Comparison of ENCODE assay signal across 1 cellular context in genomic region chr17:77449908-77450741, GRCh38.
TF ChIP-seq lines count a peak whose summit lies in the region.

No MANE protein-coding gene starts in this region.

TF ChIP-seq in K562, 482 proteins besides CTCF, POLR2A, EP300 and RAD21 (continued from another document and continues in another):
- TF ChIP-seq ATF6 (CRISPR knock-in tag; IDR thresholded peaks at IDR 0.05) = no peak
- no peak for TF ChIP-seq NCOA6 (IDR thresholded peaks at IDR 0.05)
- TF ChIP-seq STAG1 (CRISPR knock-in tag; IDR thresholded peaks at IDR 0.05; ENCODE audit: borderline replicate concordance) = no peak
- no peak for TF ChIP-seq ZSCAN32 (CRISPR knock-in tag; IDR thresholded peaks at IDR 0.05)
- no peak for TF ChIP-seq NFRKB (IDR thresholded peaks at IDR 0.05; ENCODE audit: low read depth)
- TF ChIP-seq KDM2B (CRISPR knock-in tag; IDR thresholded peaks at IDR 0.05) = no peak
- no peak for TF ChIP-seq HDAC3 (IDR thresholded peaks at IDR 0.05; ENCODE audit: borderline replicate concordance, partially characterized antibody)
- TF ChIP-seq E2F8 (IDR thresholded peaks at IDR 0.05; ENCODE audit: low read depth, partially characterized antibody) = no peak
- TF ChIP-seq RBM17 (IDR thresholded peaks at IDR 0.05; ENCODE audit: borderline replicate concordance, low read depth, low read length) = no peak
- no peak for TF ChIP-seq ZNF507 (tag; conservative IDR thresholded peaks at IDR 0.05)
- no peak for TF ChIP-seq THRAP3 (IDR thresholded peaks at IDR 0.05; ENCODE audit: borderline replicate concordance)
- TF ChIP-seq USF2 (CRISPR knock-in tag; IDR thresholded peaks at IDR 0.05) = no peak
- TF ChIP-seq U2AF1 (optimal IDR thresholded peaks at IDR 0.05; ENCODE audit: low read depth, low read length) = no peak
- TF ChIP-seq ATF3 (IDR thresholded peaks at IDR 0.05) = peak; percentile 86
- TF ChIP-seq ATF3 (CRISPR knock-in tag; conservative IDR thresholded peaks at IDR 0.05) = no peak
- no peak for TF ChIP-seq RHOXF2B (CRISPR knock-in tag; conservative IDR thresholded peaks at IDR 0.05)
- no peak for TF ChIP-seq ZNF696 (CRISPR knock-in tag; conservative IDR thresholded peaks at IDR 0.05)
- TF ChIP-seq ZNF551 (CRISPR knock-in tag; IDR thresholded peaks at IDR 0.05) = no peak
- TF ChIP-seq BRD9 (IDR thresholded peaks at IDR 0.05; ENCODE audit: low read depth, partially characterized antibody) = no peak
- TF ChIP-seq ZNF695 (CRISPR knock-in tag; IDR thresholded peaks at IDR 0.05) = no peak
- no peak for TF ChIP-seq SMAD3 (CRISPR knock-in tag; conservative IDR thresholded peaks at IDR 0.05)
- TF ChIP-seq PHB2 (IDR thresholded peaks at IDR 0.05; ENCODE audit: low read depth) = no peak
- no peak for TF ChIP-seq TRIM24 (IDR thresholded peaks at IDR 0.05)
- no peak for TF ChIP-seq ZNF253 (CRISPR knock-in tag; conservative IDR thresholded peaks at IDR 0.05)
- TF ChIP-seq MCM3 (IDR thresholded peaks at IDR 0.05) = no peak
- TF ChIP-seq ZNF778 (CRISPR knock-in tag; IDR thresholded peaks at IDR 0.05) = no peak
- TF ChIP-seq SMC3 (conservative IDR thresholded peaks at IDR 0.05; ENCODE audit: insufficient read depth, low read depth, low read length) = no peak
- TF ChIP-seq ZNF717 (CRISPR knock-in tag; IDR thresholded peaks at IDR 0.05) = no peak
- no peak for TF ChIP-seq SIRT6 (IDR thresholded peaks at IDR 0.05; ENCODE audit: low read depth, low read length)
- TF ChIP-seq MTA3 (IDR thresholded peaks at IDR 0.05; ENCODE audit: borderline replicate concordance) = no peak
- no peak for TF ChIP-seq ZNF239 (CRISPR knock-in tag; IDR thresholded peaks at IDR 0.05)
- no peak for TF ChIP-seq NEUROD1 (IDR thresholded peaks at IDR 0.05; ENCODE audit: borderline replicate concordance, low read depth, low read length, partially characterized antibody)
- TF ChIP-seq ZC3H11A (IDR thresholded peaks at IDR 0.05; ENCODE audit: low read depth, low read length) = no peak
- no peak for TF ChIP-seq LARP7 (IDR thresholded peaks at IDR 0.05)
- no peak for TF ChIP-seq SIN3A (IDR thresholded peaks at IDR 0.05; ENCODE audit: borderline replicate concordance in 2 of 2, control insufficient read depth in 1 of 2, low read depth in 2 of 2, low read length in 2 of 2)
- peak; percentile 53; the same call in 1 of the 2 replicates for TF ChIP-seq SP1 (CRISPR knock-in tag; IDR thresholded peaks at IDR 0.05)
- no peak for TF ChIP-seq MLX (CRISPR knock-in tag; conservative IDR thresholded peaks at IDR 0.05)
- no peak for TF ChIP-seq ZNF79 (CRISPR knock-in tag; IDR thresholded peaks at IDR 0.05; ENCODE audit: low read depth)
- no peak for TF ChIP-seq ZBTB34 (CRISPR knock-in tag; IDR thresholded peaks at IDR 0.05)
- no peak for TF ChIP-seq DLX4 (CRISPR knock-in tag; IDR thresholded peaks at IDR 0.05)
- TF ChIP-seq CREM (IDR thresholded peaks at IDR 0.05; ENCODE audit: low read depth) = peak; percentile 44
- peak; percentile 71 for TF ChIP-seq DPF2 (IDR thresholded peaks at IDR 0.05)
- TF ChIP-seq MCM7 (IDR thresholded peaks at IDR 0.05) = no peak
- TF ChIP-seq KHSRP (IDR thresholded peaks at IDR 0.05) = no peak
- TF ChIP-seq TFE3 (CRISPR knock-in tag; IDR thresholded peaks at IDR 0.05) = no peak
- no peak; the same call in 1 of the 2 replicates for TF ChIP-seq ZBTB2 (IDR thresholded peaks at IDR 0.05)
- no peak for TF ChIP-seq ZNF586 (CRISPR knock-in tag; conservative IDR thresholded peaks at IDR 0.05)
- no peak for TF ChIP-seq TAF7 (tag; IDR thresholded peaks at IDR 0.05)
- TF ChIP-seq ARID2 (IDR thresholded peaks at IDR 0.05) = no peak
- no peak for TF ChIP-seq ZFP1 (CRISPR knock-in tag; IDR thresholded peaks at IDR 0.05)
- no peak for TF ChIP-seq KDM5B (IDR thresholded peaks at IDR 0.05; ENCODE audit: insufficient replicate concordance, low read depth, low read length)
- TF ChIP-seq SAFB (IDR thresholded peaks at IDR 0.05; ENCODE audit: borderline replicate concordance, low read depth, low read length) = peak; percentile 65; the same call in 1 of the 2 replicates
- TF ChIP-seq MAFK (IDR thresholded peaks at IDR 0.05; ENCODE audit: low read length) = no peak
- TF ChIP-seq MAZ (CRISPR knock-in tag; conservative IDR thresholded peaks at IDR 0.05 in 1 of 2, IDR thresholded peaks at IDR 0.05 in 1 of 2) = peak in 1 of 2 experiments; percentile 51; a peak in 2 of 4 replicates
- no peak for TF ChIP-seq ZNF830 (CRISPR knock-in tag; IDR thresholded peaks at IDR 0.05)
- no peak for TF ChIP-seq ZNF699 (CRISPR knock-in tag; IDR thresholded peaks at IDR 0.05; ENCODE audit: insufficient replicate concordance)
- TF ChIP-seq ZNF395 (CRISPR knock-in tag; IDR thresholded peaks at IDR 0.05) = peak; percentile 61; the same call in 1 of the 2 replicates
- TF ChIP-seq SIN3B (IDR thresholded peaks at IDR 0.05; ENCODE audit: low read depth) = no peak
- peak; percentile 80 for TF ChIP-seq NFIC (IDR thresholded peaks at IDR 0.05)
- TF ChIP-seq ETS2 (tag; IDR thresholded peaks at IDR 0.05; ENCODE audit: borderline replicate concordance, poor library complexity, severe bottlenecking) = no peak
- no peak for TF ChIP-seq FOXP4 (CRISPR knock-in tag; IDR thresholded peaks at IDR 0.05; ENCODE audit: borderline replicate concordance)
